23 cellular contexts compared by ENCODE assay signal in genomic region chr1:213385806-213386324, GRCh38.
"Had no signal": no experiment of that assay in that cellular context is flagged by ENCODE, and none has a peak within 500 bp of the region (broad histone marks: within the 10 kb centered on the region; RNA-seq: fewer than 3 reads in every experiment).

No MANE protein-coding gene starts in this region.

- ATAC-seq: K562, Panc1, PC-3, T-cell had no signal

- H3K4me3 ChIP-seq: K562 had no signal

- H3K9me3 ChIP-seq: SK-N-SH had no signal

- H3K27ac ChIP-seq: KMS-11, RWPE1 had no signal

- DNase-seq: Kasumi-1; MV-4-11; NCI-H1048; NCI-H1105; NCI-H1417; NCI-H187; NCI-H2029; NCI-H2081 treated with DMSO at 0.1 percent for 48 hours; NCI-H345; NCI-H446 treated with DMSO at 0.1 percent for 48 hours; NCI-H510A treated with DMSO at 0.1 percent for 48 hours; NCI-H526; NCI-H748 treated with DMSO at 0.1 percent for 48 hours; NK-92 treated with Interleukin-12 subunit alpha and Interleukin-12 subunit beta, amount 100 ng/mL, for 24 hours; PC-3; SHP77; SK-N-SH; SW 1271; T-cell had no signal
